ENCODE assay signal across 1 cellular context in genomic region chrX:48897621-48898306, GRCh38.
TF ChIP-seq lines count a peak whose summit lies in the region.

Gene PQBP1 (plus strand): TSS chrX:48897930. CDS start chrX:48898510, 580 bp downstream.
Gene TIMM17B (minus strand): TSS chrX:48897768. CDS start chrX:48897749, 19 bp downstream.

TF ChIP-seq in HEK293, 187 proteins besides CTCF, POLR2A, EP300 and RAD21 (continued from another document and continues in another):
- TF ChIP-seq PBX3 (CRISPR knock-in tag; IDR thresholded peaks at IDR 0.05) (no peak), ZNF501 (tag by site-specific recombination; IDR thresholded peaks at IDR 0.05) (peak; percentile 95), ZNF747 (tag by site-specific recombination; IDR thresholded peaks at IDR 0.05) (no peak), ZNF530 (tag by site-specific recombination; IDR thresholded peaks at IDR 0.05; ENCODE audit: low read depth) (no peak), EGR2 (tag by site-specific recombination; IDR thresholded peaks at IDR 0.05; ENCODE audit: low read depth) (peak; percentile 59; the same call in 1 of the 2 replicates), BCL6B (tag by site-specific recombination; IDR thresholded peaks at IDR 0.05) (no peak), ZNF16 (tag by site-specific recombination; IDR thresholded peaks at IDR 0.05; ENCODE audit: low read depth) (no peak), ZSCAN4 (tag by site-specific recombination; IDR thresholded peaks at IDR 0.05) (no peak), ZNF558 (tag by site-specific recombination; IDR thresholded peaks at IDR 0.05) (no peak), ZNF677 (tag by site-specific recombination; IDR thresholded peaks at IDR 0.05) (no peak), ZNF610 (tag by site-specific recombination; IDR thresholded peaks at IDR 0.05; ENCODE audit: borderline replicate concordance) (no peak), ZNF664 (tag by site-specific recombination; IDR thresholded peaks at IDR 0.05) (peak; percentile 5; the same call in 1 of the 2 replicates), ZNF658 (tag by site-specific recombination; IDR thresholded peaks at IDR 0.05) (no peak), ZNF510 (tag by site-specific recombination; IDR thresholded peaks at IDR 0.05; ENCODE audit: insufficient replicate concordance) (no peak), ZNF2 (tag by site-specific recombination; IDR thresholded peaks at IDR 0.05) (peak; percentile 90), ATF2 (tag by site-specific recombination; IDR thresholded peaks at IDR 0.05; ENCODE audit: low read depth) (no peak), GLIS2 (tag by site-specific recombination; IDR thresholded peaks at IDR 0.05) (peak; percentile 80), INSM2 (tag by site-specific recombination; IDR thresholded peaks at IDR 0.05) (peak; percentile 38; the same call in 1 of the 2 replicates), ZNF560 (tag by site-specific recombination; IDR thresholded peaks at IDR 0.05; ENCODE audit: borderline replicate concordance) (no peak), ZNF112 (tag by site-specific recombination; IDR thresholded peaks at IDR 0.05) (no peak), ZNF37A (tag by site-specific recombination; IDR thresholded peaks at IDR 0.05) (no peak), ZSCAN23 (tag by site-specific recombination; IDR thresholded peaks at IDR 0.05) (no peak; the same call in 1 of the 2 replicates), ZNF645 (tag by site-specific recombination; IDR thresholded peaks at IDR 0.05) (no peak), ZNF155 (tag by site-specific recombination; IDR thresholded peaks at IDR 0.05) (no peak), ZBTB49 (tag by site-specific recombination; IDR thresholded peaks at IDR 0.05; ENCODE audit: low read depth) (no peak), AEBP2 (tag by site-specific recombination; IDR thresholded peaks at IDR 0.05; ENCODE audit: borderline replicate concordance) (no peak), REPIN1 (tag by site-specific recombination; IDR thresholded peaks at IDR 0.05; ENCODE audit: low read depth) (no peak), ZBTB8A (tag by site-specific recombination; IDR thresholded peaks at IDR 0.05) (no peak), ZXDB (tag by site-specific recombination; IDR thresholded peaks at IDR 0.05) (peak; percentile 73), ZNF654 (tag by site-specific recombination; IDR thresholded peaks at IDR 0.05; ENCODE audit: low read depth) (no peak), FEZF1 (tag by site-specific recombination; IDR thresholded peaks at IDR 0.05) (peak; percentile 56; the same call in 1 of the 2 replicates), ZNF114 (tag by site-specific recombination; IDR thresholded peaks at IDR 0.05) (no peak), ZFP41 (tag by site-specific recombination; IDR thresholded peaks at IDR 0.05; ENCODE audit: borderline replicate concordance) (no peak), TRIM28 (IDR thresholded peaks at IDR 0.05; ENCODE audit: borderline replicate concordance, low read length) (peak; percentile 92), ZNF211 (tag by site-specific recombination; IDR thresholded peaks at IDR 0.05; ENCODE audit: low read depth) (no peak), ZNF76 (tag by site-specific recombination; IDR thresholded peaks at IDR 0.05; ENCODE audit: borderline replicate concordance, low read depth) (peak; percentile 59), ZBTB48 (tag by site-specific recombination; IDR thresholded peaks at IDR 0.05) (no peak), ZNF514 (tag by site-specific recombination; IDR thresholded peaks at IDR 0.05) (no peak), SCRT2 (tag by site-specific recombination; IDR thresholded peaks at IDR 0.05) (no peak), RBAK (tag by site-specific recombination; IDR thresholded peaks at IDR 0.05) (no peak), WT1 (tag by site-specific recombination; IDR thresholded peaks at IDR 0.05) (0 out of 2 replicates have a peak, but pooled peaks have one; percentile 37), SCRT1 (tag by site-specific recombination; IDR thresholded peaks at IDR 0.05; ENCODE audit: borderline replicate concordance) (no peak), ZNF324 (tag by site-specific recombination; IDR thresholded peaks at IDR 0.05) (peak; percentile 55; the same call in 1 of the 2 replicates), ZNF266 (tag by site-specific recombination; IDR thresholded peaks at IDR 0.05; ENCODE audit: low read depth) (no peak), ZNF768 (tag by site-specific recombination; IDR thresholded peaks at IDR 0.05) (no peak), HOXA7 (CRISPR knock-in tag; IDR thresholded peaks at IDR 0.05; ENCODE audit: borderline replicate concordance) (no peak), PRDM10 (tag by site-specific recombination; IDR thresholded peaks at IDR 0.05) (peak; percentile 100), ZNF214 (tag by site-specific recombination; IDR thresholded peaks at IDR 0.05; ENCODE audit: borderline replicate concordance) (no peak), PATZ1 (tag by site-specific recombination; IDR thresholded peaks at IDR 0.05) (peak; percentile 37)
